Comparison of ENCODE assay signal across 19 cellular contexts in genomic region chr2:161382747-161383146, GRCh38. TPM values are rescaled to one million over a fixed set of nuclear protein-coding genes. Genes with fewer than 3 reads are reported as not detected.
"Had no signal": no experiment of that assay in that cellular context is flagged by ENCODE, and none has a peak within 500 bp of the region (broad histone marks: within the 10 kb centered on the region; RNA-seq: fewer than 3 reads in every experiment).

No MANE protein-coding gene starts in this region.

- H3K36me3 Mint-ChIP-seq: natural killer cell had no signal

- H3K27ac Mint-ChIP-seq: memory B cell, mesothelial cell of epicardium, natural killer cell had no signal

- FAIRE-seq: endometrium had no signal

- DNase-seq: effector memory CD4-positive, alpha-beta T cell; kidney; left cardiac atrium; left ventricle myocardium inferior; lower lobe of right lung; natural killer cell; posterior cingulate gyrus; sigmoid colon; stimulated activated CD4-positive, alpha-beta T cell treated with anti-CD3 and anti-CD28 coated beads, Interleukin-2, amount 100 ng/mL, for 24 hours; stimulated activated CD4-positive, alpha-beta T cell treated with anti-CD3 and anti-CD28 coated beads, Interleukin-4, amount 100 ng/mL, for 4 hours; stimulated activated naive CD4-positive, alpha-beta T cell; trophoblast cell had no signal

- H3K4me1 Mint-ChIP-seq: memory B cell, mesothelial cell of epicardium, neural crest cell had no signal

- H3K27me3 Mint-ChIP-seq: memory B cell had no signal

- H3K4me3 Mint-ChIP-seq: memory B cell, mesothelial cell of epicardium, natural killer cell, neural crest cell had no signal

- ATAC-seq: esophagus mucosa, left cardiac atrium, lower lobe of right lung, natural killer cell had no signal

- H3K9me3 Mint-ChIP-seq: memory B cell, mesothelial cell of epicardium, natural killer cell, neural crest cell had no signal

RNA-seq across cellular contexts. Expression of gene TBR1, which starts 33.4 kb away (rescaled TPM):
- total RNA-seq: esophagus mucosa, fibroblast of lung, kidney, left cardiac atrium, left ventricle myocardium inferior, lower lobe of right lung, mucosa of gallbladder, natural killer cell, sigmoid colon had no signal
